ENCODE assay signal across 11 cellular contexts in genomic region chr13:77477299-77477848, GRCh38. TPM values are rescaled to one million over a fixed set of nuclear protein-coding genes. Genes with fewer than 3 reads are reported as not detected.
DNase-seq lines count a peak whose midpoint lies in the region; ATAC-seq and TF ChIP-seq lines count a peak whose summit lies in the region.
"Had no signal": no experiment of that assay in that cellular context is flagged by ENCODE, and none has a peak within 500 bp of the region (broad histone marks: within the 10 kb centered on the region; RNA-seq: fewer than 3 reads in every experiment).

No MANE protein-coding gene starts in this region.

- TF ChIP-seq POLR2A in testis (IDR thresholded peaks at IDR 0.05) = no peak

- H3K9me3 ChIP-seq in left lung = peaks cover 0 to 5% of the 10 kb centered on the region in 2 donors
- H3K9me3 ChIP-seq in testis = no peaks in the 10 kb centered on the region

- H3K36me3 ChIP-seq in left lung (no peaks in the 10 kb centered on the region), testis (ENCODE audit: low read depth, missing control alignments) (no peaks in the 10 kb centered on the region)

- no peaks in the 10 kb centered on the region for H3K27me3 ChIP-seq in left lung
- no peaks in the 10 kb centered on the region for H3K27me3 ChIP-seq in testis

- in situ Hi-C loops in KBM-7 (cut with MboI; ENCODE audit: low pct_unique_long_range_greater_than_20kb, low sequenced_read_pairs) = no loop called here

- intact Hi-C loops in left lung (cut with DNase I) = loop anchor here in 1 of 2 donors (10.0 kb wide), 1 partner anchor 203 kb away; no protein-coding TSS in a partner anchor
- intact Hi-C loops in testis (cut with DNase I; ENCODE audit: low total_unique reads) = no loop called here

- no peaks in the 10 kb centered on the region for H3K36me3 Mint-ChIP-seq in stimulated activated naive CD8-positive, alpha-beta T cell treated with anti-CD3 and anti-CD28 coated beads, Interleukin-15, Interleukin-2, amounts not matched to agents 100 ng/mL and 50 ng/mL, for 24 hours (ENCODE audit: low read depth)
- no peaks in the 10 kb centered on the region for H3K36me3 Mint-ChIP-seq in activated T-helper 17 cell treated with anti-CD3 and anti-CD28 coated beads, Interleukin-2, amount 50 U/mL, for 72 hours (ENCODE audit: low read depth)

- H3K9me3 Mint-ChIP-seq in stimulated activated naive CD8-positive, alpha-beta T cell treated with anti-CD3 and anti-CD28 coated beads, Interleukin-15, Interleukin-2, amounts not matched to agents 100 ng/mL and 50 ng/mL, for 24 hours = no peaks in the 10 kb centered on the region
- H3K9me3 Mint-ChIP-seq in stimulated activated naive CD8-positive, alpha-beta T cell treated with anti-CD3 and anti-CD28 coated beads, Interleukin-15, amount 100 ng/mL, for 72 hours = peaks cover 0 to 5% of the 10 kb centered on the region in 2 donors
- no peaks in the 10 kb centered on the region for H3K9me3 Mint-ChIP-seq in activated T-helper 17 cell treated with anti-CD3 and anti-CD28 coated beads, Interleukin-2, amount 50 U/mL, for 72 hours

- peak overlapping the region; percentile 41 for H3K4me3 Mint-ChIP-seq in stimulated activated naive CD8-positive, alpha-beta T cell treated with anti-CD3 and anti-CD28 coated beads, Interleukin-15, Interleukin-2, amounts not matched to agents 100 ng/mL and 50 ng/mL, for 24 hours
- peak overlapping the region in 1 of 2 donors; percentile 83 for H3K4me3 Mint-ChIP-seq in stimulated activated naive CD8-positive, alpha-beta T cell treated with anti-CD3 and anti-CD28 coated beads, Interleukin-15, amount 100 ng/mL, for 72 hours
- peak overlapping the region; percentile 79 for H3K4me3 Mint-ChIP-seq in activated T-helper 17 cell treated with anti-CD3 and anti-CD28 coated beads, Interleukin-2, amount 50 U/mL, for 72 hours

- peaks cover 19% of the 10 kb centered on the region for H3K4me1 Mint-ChIP-seq in stimulated activated naive CD8-positive, alpha-beta T cell treated with anti-CD3 and anti-CD28 coated beads, Interleukin-15, Interleukin-2, amounts not matched to agents 100 ng/mL and 50 ng/mL, for 24 hours (ENCODE audit: low read depth)
- peaks cover 6% of the 10 kb centered on the region for H3K4me1 Mint-ChIP-seq in stimulated activated naive CD8-positive, alpha-beta T cell treated with anti-CD3 and anti-CD28 coated beads, Interleukin-15, amount 100 ng/mL, for 72 hours
- H3K4me1 Mint-ChIP-seq in activated T-helper 17 cell treated with anti-CD3 and anti-CD28 coated beads, Interleukin-2, amount 50 U/mL, for 72 hours = no peaks in the 10 kb centered on the region

- H3K27ac ChIP-seq in left lung (no peak overlapping the region), testis (no peak overlapping the region)

- H3K4me1 ChIP-seq in left lung (peaks cover 0 to 5% of the 10 kb centered on the region in 2 donors), testis (no peaks in the 10 kb centered on the region)

- DNase-seq in stimulated activated naive CD8-positive, alpha-beta T cell treated with anti-CD3 and anti-CD28 coated beads, Interleukin-15, amount 100 ng/mL, for 72 hours = no peak
- DNase-seq in left lung (no peak), KBM-7 (no peak), testis (no peak), NOMO-1 (lab: John Stamatoyannopoulos, UW; ENCODE audit: unreplicated experiment in 2 of 2) (no peak)

- WGBS in testis, 2 donors = 81 to 83% methylated on average over 3 of the region's 3 CpGs

- H3K4me3 ChIP-seq in left lung (no peak overlapping the region), testis (no peak overlapping the region)

- TF ChIP-seq CTCF in left lung (IDR thresholded peaks at IDR 0.05) = no peak
- no peak for TF ChIP-seq CTCF in testis (IDR thresholded peaks at IDR 0.05)

- no peak overlapping the region for H3K27ac Mint-ChIP-seq in stimulated activated naive CD8-positive, alpha-beta T cell treated with anti-CD3 and anti-CD28 coated beads, Interleukin-15, Interleukin-2, amounts not matched to agents 100 ng/mL and 50 ng/mL, for 24 hours
- H3K27ac Mint-ChIP-seq in stimulated activated naive CD8-positive, alpha-beta T cell treated with anti-CD3 and anti-CD28 coated beads, Interleukin-15, amount 100 ng/mL, for 72 hours = no peak overlapping the region
- no peak overlapping the region for H3K27ac Mint-ChIP-seq in activated T-helper 17 cell treated with anti-CD3 and anti-CD28 coated beads, Interleukin-2, amount 50 U/mL, for 72 hours

- no peak for ATAC-seq in stimulated activated naive CD8-positive, alpha-beta T cell treated with anti-CD3 and anti-CD28 coated beads, Interleukin-15, amount 100 ng/mL, for 72 hours
- peak; percentile 73 for ATAC-seq in activated T-helper 17 cell treated with anti-CD3 and anti-CD28 coated beads, Interleukin-2, amount 50 U/mL, for 72 hours (replicated peaks)
- ATAC-seq in left lung = peak; percentile 65
- ATAC-seq in GM21825 (IDR thresholded peaks at IDR 0.05; ENCODE audit: unreplicated experiment) = no peak

- no peaks in the 10 kb centered on the region for H3K27me3 Mint-ChIP-seq in stimulated activated naive CD8-positive, alpha-beta T cell treated with anti-CD3 and anti-CD28 coated beads, Interleukin-15, Interleukin-2, amounts not matched to agents 100 ng/mL and 50 ng/mL, for 24 hours
- H3K27me3 Mint-ChIP-seq in stimulated activated naive CD8-positive, alpha-beta T cell treated with anti-CD3 and anti-CD28 coated beads, Interleukin-15, amount 100 ng/mL, for 72 hours = no peaks in the 10 kb centered on the region
- no peaks in the 10 kb centered on the region for H3K27me3 Mint-ChIP-seq in activated T-helper 17 cell treated with anti-CD3 and anti-CD28 coated beads, Interleukin-2, amount 50 U/mL, for 72 hours

RNA-seq across cellular contexts. Expression of gene SCEL, which starts 58.1 kb away (rescaled TPM):
- not detected for total RNA-seq in activated T-helper 17 cell treated with anti-CD3 and anti-CD28 coated beads, Interleukin-2, amount 50 U/mL, for 72 hours
- total RNA-seq in left lung = 100 to 1,000 TPM in 1 of 2 donors, 10 to 100 TPM in 1; 53.0 to 166 TPM
- 1 to 10 TPM; 2.5 to 3.5 TPM for total RNA-seq in testis
- polyA plus RNA-seq in testis (ENCODE audit: insufficient read depth, low read depth, low replicate concordance) = 2.5 TPM
- total RNA-seq: HT1080, left ventricle myocardium superior, right cardiac atrium had no signal

Comparison
In these comparisons a context has a peak if more than half of its experiments do, and no peak if none do; other contexts are left out.
1. ATAC-seq: peak in activated T-helper 17 cell treated with anti-CD3 and anti-CD28 coated beads, Interleukin-2, amount 50 U/mL, for 72 hours (single experiment) and left lung (single experiment); none in stimulated activated naive CD8-positive, alpha-beta T cell treated with anti-CD3 and anti-CD28 coated beads, Interleukin-15, amount 100 ng/mL, for 72 hours (single experiment) and GM21825 (single experiment).
2. RNA of gene SCEL, which starts 58.1 kb away (total RNA-seq): 53.0 to 166 TPM in left lung; 2.5 to 3.5 TPM in testis and not detected in activated T-helper 17 cell treated with anti-CD3 and anti-CD28 coated beads, Interleukin-2, amount 50 U/mL, for 72 hours; every median in the first group is over 10 times any median in the second.